Comparison of ENCODE assay signal across 8 cellular contexts in genomic region chr2:64143154-64144056, GRCh38. TPM values are rescaled to one million over a fixed set of nuclear protein-coding genes. Genes with fewer than 3 reads are reported as not detected.
A peak's percentile ranks its signal among the peaks of the same experiment; 100 is the strongest.
DNase-seq lines count a peak whose midpoint lies in the region; ATAC-seq and TF ChIP-seq lines count a peak whose summit lies in the region.

No MANE protein-coding gene starts in this region.

- H3K9me3 ChIP-seq in BLaER1 = no peaks in the 10 kb centered on the region
- no peaks in the 10 kb centered on the region for H3K9me3 ChIP-seq in NT2/D1 (ENCODE audit: insufficient read depth, low read length)
- H3K9me3 ChIP-seq in cardiac muscle cell (ENCODE audit: low read depth) = no peaks in the 10 kb centered on the region
- H3K9me3 ChIP-seq in ovary = no peaks in the 10 kb centered on the region

- intact Hi-C loops in ovary (cut with DNase I) = no loop called here

- TF ChIP-seq EP300 in ovary (IDR thresholded peaks at IDR 0.05) = no peak

- H3K4me3 Mint-ChIP-seq in activated naive CD8-positive, alpha-beta T cell = peak overlapping the region; percentile 97

- H3K27ac Mint-ChIP-seq in activated naive CD8-positive, alpha-beta T cell = peak overlapping the region; percentile 95

- H3K27me3 Mint-ChIP-seq in activated naive CD8-positive, alpha-beta T cell = no peaks in the 10 kb centered on the region

- H3K4me2 ChIP-seq in BLaER1 = peak overlapping the region; percentile 75

- TF ChIP-seq CTCF in cardiac muscle cell (IDR thresholded peaks at IDR 0.05; ENCODE audit: low read depth, low read length) (no peak), ovary (IDR thresholded peaks at IDR 0.05) (peak in 1 of 3 donors; percentile 31)

- peaks cover 4% of the 10 kb centered on the region for H3K36me3 Mint-ChIP-seq in activated naive CD8-positive, alpha-beta T cell

- peaks cover 33% of the 10 kb centered on the region for H4K20me1 ChIP-seq in BLaER1

- peaks cover 52% of the 10 kb centered on the region for H3K4me1 ChIP-seq in BLaER1
- no peaks in the 10 kb centered on the region for H3K4me1 ChIP-seq in NT2/D1 (ENCODE audit: insufficient read depth, insufficient read length)
- peaks cover 23% of the 10 kb centered on the region for H3K4me1 ChIP-seq in cardiac muscle cell (ENCODE audit: low read depth)
- peaks cover 3% of the 10 kb centered on the region for H3K4me1 ChIP-seq in ovary (ENCODE audit: insufficient read depth)

- H3K9me3 Mint-ChIP-seq in activated naive CD8-positive, alpha-beta T cell (ENCODE audit: low read depth) = no peaks in the 10 kb centered on the region

- DNase-seq in NT2/D1 (ENCODE audit: low read depth, low spot score) (peak; percentile 25), cardiac muscle cell (ENCODE audit: low read depth in 1 of 2, low spot score in 1 of 2) (peak; percentile 59 to 74), ovary (peak in 1 of 5 donors; percentile 51), NCI-H446 treated with DMSO at 0.1 percent for 48 hours (lab: John Stamatoyannopoulos, UW) (no peak)

- H3K36me3 ChIP-seq in BLaER1 = peaks cover 3% of the 10 kb centered on the region; the same call in 1 of the 2 replicates
- H3K36me3 ChIP-seq in NT2/D1 (ENCODE audit: insufficient read depth, insufficient read length, low read length) = no peaks in the 10 kb centered on the region
- no peaks in the 10 kb centered on the region for H3K36me3 ChIP-seq in cardiac muscle cell
- no peaks in the 10 kb centered on the region for H3K36me3 ChIP-seq in ovary

- H3K27ac ChIP-seq in BLaER1 (peak overlapping the region; percentile 88), cardiac muscle cell (peak overlapping the region; percentile 81), ovary (peak overlapping the region; percentile 82 to 92)

- H3K9ac ChIP-seq in BLaER1 (peak overlapping the region; percentile 91), NT2/D1 (ENCODE audit: insufficient read length, low read depth) (peak overlapping the region; percentile 85)

- ATAC-seq in GM19043 (IDR thresholded peaks at IDR 0.05; ENCODE audit: low read depth, unreplicated experiment) (peak; percentile 0), HG03175 (IDR thresholded peaks at IDR 0.05; ENCODE audit: unreplicated experiment) (peak; percentile 13)

- H3K4me1 Mint-ChIP-seq in activated naive CD8-positive, alpha-beta T cell (ENCODE audit: low read depth) = peaks cover 44% of the 10 kb centered on the region

- TF ChIP-seq POLR2A in ovary (IDR thresholded peaks at IDR 0.05) = no peak

- WGBS in ovary, 3 donors = 0 to 1% (median 1%) methylated on average over 69 of the region's 69 CpGs

- H3K27me3 ChIP-seq in BLaER1 (no peaks in the 10 kb centered on the region), NT2/D1 (ENCODE audit: insufficient read depth, insufficient read length) (no peaks in the 10 kb centered on the region), cardiac muscle cell (no peaks in the 10 kb centered on the region), ovary (no peaks in the 10 kb centered on the region)

- H3K4me3 ChIP-seq in BLaER1 (peak overlapping the region; percentile 92), NT2/D1 (ENCODE audit: insufficient read length, low read depth) (peak overlapping the region; percentile 79), cardiac muscle cell (peak overlapping the region; percentile 92), ovary (peak overlapping the region; percentile 100)

RNA-seq across cellular contexts. Expression of gene PELI1, which starts 0.8 kb away (rescaled TPM):
- total RNA-seq in cardiac muscle cell (10.4 and 12.6 TPM in 2 replicates), ovary (10 to 100 TPM in 4 of 7 donors, 1 to 10 TPM in 3; 5.7 to 14.4 (median 12.0) TPM)
- polyA plus RNA-seq in cardiac muscle cell (9.6 and 14.7 TPM in 2 replicates), ovary (10 to 100 TPM in 1 of 2 donors, 1 to 10 TPM in 1; 6.3 to 13.3 TPM)
